Comparison of ENCODE assay signal across 3 cellular contexts in genomic region chr2:228410051-228410450, GRCh38.
"Had no signal": no experiment of that assay in that cellular context is flagged by ENCODE, and none has a peak within 500 bp of the region (broad histone marks: within the 10 kb centered on the region; RNA-seq: fewer than 3 reads in every experiment).

No MANE protein-coding gene starts in this region.

- DNase-seq: GDM1, GF-D8 had no signal

- ATAC-seq: GM12878 had no signal

- H3K4me3 ChIP-seq: GM12878 had no signal
